ENCODE assay signal across 1 cellular context in the genomic region with DNA sequence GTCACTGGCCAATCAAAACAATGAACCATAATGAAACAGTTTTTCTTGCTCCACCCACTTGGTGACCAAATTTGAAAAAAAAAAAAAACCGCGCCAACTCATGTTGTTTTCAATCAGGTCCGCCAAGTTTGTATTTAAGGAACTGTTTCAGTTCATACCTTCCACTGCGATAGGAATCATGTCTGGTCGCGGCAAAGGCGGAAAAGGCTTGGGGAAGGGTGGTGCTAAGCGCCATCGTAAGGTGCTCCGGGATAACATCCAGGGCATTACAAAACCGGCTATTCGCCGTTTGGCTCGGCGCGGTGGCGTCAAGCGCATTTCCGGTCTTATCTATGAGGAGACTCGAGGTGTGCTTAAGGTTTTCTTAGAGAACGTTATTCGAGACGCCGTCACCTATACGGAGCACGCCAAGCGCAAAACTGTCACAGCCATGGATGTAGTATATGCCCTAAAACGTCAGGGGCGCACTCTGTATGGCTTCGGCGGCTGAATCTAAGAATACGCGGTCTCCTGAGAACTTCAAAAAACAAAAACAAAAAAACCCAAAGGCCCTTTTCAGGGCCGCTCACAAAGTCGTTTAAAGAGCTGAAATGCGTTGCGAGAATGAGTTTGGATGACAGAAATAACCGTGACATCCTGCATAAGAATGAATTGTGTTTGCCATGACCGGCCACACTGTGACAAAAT.
TF ChIP-seq lines count a peak whose summit lies in the region.

No MANE protein-coding gene starts in this region.

TF ChIP-seq in K562, 482 proteins besides CTCF, POLR2A, EP300 and RAD21 (continued from another document and continues in another):
- TF ChIP-seq TSHZ1 (CRISPR knock-in tag; IDR thresholded peaks at IDR 0.05) (peak; percentile 3; the same call in 1 of the 2 replicates), XRCC5 (IDR thresholded peaks at IDR 0.05; ENCODE audit: low read depth, low read length) (peak; percentile 71; the same call in 1 of the 2 replicates), ZNF57 (CRISPR knock-in tag; IDR thresholded peaks at IDR 0.05) (peak; percentile 81), MCM3 (IDR thresholded peaks at IDR 0.05) (no peak), E2F1 (CRISPR knock-in tag; IDR thresholded peaks at IDR 0.05) (peak; percentile 98), SIRT6 (IDR thresholded peaks at IDR 0.05; ENCODE audit: low read depth, low read length) (no peak), MAFF (IDR thresholded peaks at IDR 0.05; ENCODE audit: low read length) (peak; percentile 70; the same call in 1 of the 2 replicates), HIVEP1 (CRISPR knock-in tag; IDR thresholded peaks at IDR 0.05) (no peak), RHOXF2B (CRISPR knock-in tag; conservative IDR thresholded peaks at IDR 0.05) (peak; percentile 91), MECOM (CRISPR knock-in tag; IDR thresholded peaks at IDR 0.05) (no peak), CEBPZ (IDR thresholded peaks at IDR 0.05; ENCODE audit: borderline replicate concordance, low read depth, low read length) (no peak), RBM14 (IDR thresholded peaks at IDR 0.05; ENCODE audit: borderline replicate concordance, insufficient read depth, low read depth, low read length) (no peak), SP1 (CRISPR knock-in tag; IDR thresholded peaks at IDR 0.05) (peak; percentile 97), RB1 (IDR thresholded peaks at IDR 0.05; ENCODE audit: low read depth) (peak; percentile 87), DMBX1 (CRISPR knock-in tag; IDR thresholded peaks at IDR 0.05; ENCODE audit: borderline replicate concordance) (no peak), SIN3B (IDR thresholded peaks at IDR 0.05; ENCODE audit: low read depth) (no peak), ZNF217 (CRISPR knock-in tag; IDR thresholded peaks at IDR 0.05) (no peak), ZNF780A (CRISPR knock-in tag; IDR thresholded peaks at IDR 0.05) (no peak), ZFX (CRISPR knock-in tag; IDR thresholded peaks at IDR 0.05) (peak; percentile 53; the same call in 1 of the 2 replicates), TCF3 (CRISPR knock-in tag; IDR thresholded peaks at IDR 0.05) (peak; percentile 67), EZH2 (IDR thresholded peaks at IDR 0.05; ENCODE audit: borderline replicate concordance, low read depth, low read length) (no peak), CHD1 (IDR thresholded peaks at IDR 0.05; ENCODE audit: low read length) (peak; percentile 95), KDM1A (IDR thresholded peaks at IDR 0.05) (peak; percentile 6 to 33; a peak in 2 of 4 replicates), ZNF311 (CRISPR knock-in tag; IDR thresholded peaks at IDR 0.05) (no peak), ZBTB17 (CRISPR knock-in tag; IDR thresholded peaks at IDR 0.05) (peak; percentile 80; the same call in 1 of the 2 replicates), ZKSCAN1 (IDR thresholded peaks at IDR 0.05; ENCODE audit: low read depth, low read length) (peak; percentile 100), TSC22D4 (tag; IDR thresholded peaks at IDR 0.05) (no peak), BCL6 (CRISPR knock-in tag; IDR thresholded peaks at IDR 0.05) (no peak), ZNF778 (CRISPR knock-in tag; IDR thresholded peaks at IDR 0.05) (no peak), TGIF2 (CRISPR knock-in tag; IDR thresholded peaks at IDR 0.05) (peak; percentile 14; the same call in 1 of the 2 replicates), HES1 (IDR thresholded peaks at IDR 0.05; ENCODE audit: low read depth) (peak; percentile 70), NBN (IDR thresholded peaks at IDR 0.05; ENCODE audit: low read depth) (peak; percentile 88), KLF16 (IDR thresholded peaks at IDR 0.05) (peak; percentile 64), STAT5B (CRISPR knock-in tag; IDR thresholded peaks at IDR 0.05) (no peak), PHTF2 (CRISPR knock-in tag; IDR thresholded peaks at IDR 0.05) (peak; percentile 54; the same call in 1 of the 2 replicates), ATF7 (IDR thresholded peaks at IDR 0.05) (peak; percentile 93), MYBL2 (IDR thresholded peaks at IDR 0.05; ENCODE audit: low read depth) (peak; percentile 97), MYBL2 (CRISPR knock-in tag; IDR thresholded peaks at IDR 0.05; ENCODE audit: borderline replicate concordance) (no peak), SAP30 (IDR thresholded peaks at IDR 0.05; ENCODE audit: borderline replicate concordance, insufficient read depth, low read depth, low read length, poor library complexity, severe bottlenecking) (peak; percentile 61), KLF1 (tag; IDR thresholded peaks at IDR 0.05) (peak; percentile 83), RCOR1 (IDR thresholded peaks at IDR 0.05; ENCODE audit: borderline replicate concordance in 1 of 2, low read depth in 2 of 2, low read length in 2 of 2) (peak; percentile 71 to 89), SAFB (IDR thresholded peaks at IDR 0.05; ENCODE audit: borderline replicate concordance, low read depth, low read length) (no peak), SMARCC2 (IDR thresholded peaks at IDR 0.05; ENCODE audit: low read depth) (peak; percentile 15), ZNF324 (CRISPR knock-in tag; IDR thresholded peaks at IDR 0.05) (peak; percentile 40; the same call in 1 of the 2 replicates), CREM (IDR thresholded peaks at IDR 0.05; ENCODE audit: low read depth) (peak; percentile 75)
- TF ChIP-seq, protein P1, sequence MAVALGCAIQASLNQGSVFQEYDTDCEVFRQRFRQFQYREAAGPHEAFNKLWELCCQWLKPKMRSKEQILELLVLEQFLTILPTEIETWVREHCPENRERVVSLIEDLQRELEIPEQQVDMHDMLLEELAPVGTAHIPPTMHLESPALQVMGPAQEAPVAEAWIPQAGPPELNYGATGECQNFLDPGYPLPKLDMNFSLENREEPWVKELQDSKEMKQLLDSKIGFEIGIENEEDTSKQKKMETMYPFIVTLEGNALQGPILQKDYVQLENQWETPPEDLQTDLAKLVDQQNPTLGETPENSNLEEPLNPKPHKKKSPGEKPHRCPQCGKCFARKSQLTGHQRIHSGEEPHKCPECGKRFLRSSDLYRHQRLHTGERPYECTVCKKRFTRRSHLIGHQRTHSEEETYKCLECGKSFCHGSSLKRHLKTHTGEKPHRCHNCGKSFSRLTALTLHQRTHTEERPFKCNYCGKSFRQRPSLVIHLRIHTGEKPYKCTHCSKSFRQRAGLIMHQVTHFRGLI (CRISPR knock-in tag; IDR thresholded peaks at IDR 0.05), result no peak
- TF ChIP-seq, protein P2, sequence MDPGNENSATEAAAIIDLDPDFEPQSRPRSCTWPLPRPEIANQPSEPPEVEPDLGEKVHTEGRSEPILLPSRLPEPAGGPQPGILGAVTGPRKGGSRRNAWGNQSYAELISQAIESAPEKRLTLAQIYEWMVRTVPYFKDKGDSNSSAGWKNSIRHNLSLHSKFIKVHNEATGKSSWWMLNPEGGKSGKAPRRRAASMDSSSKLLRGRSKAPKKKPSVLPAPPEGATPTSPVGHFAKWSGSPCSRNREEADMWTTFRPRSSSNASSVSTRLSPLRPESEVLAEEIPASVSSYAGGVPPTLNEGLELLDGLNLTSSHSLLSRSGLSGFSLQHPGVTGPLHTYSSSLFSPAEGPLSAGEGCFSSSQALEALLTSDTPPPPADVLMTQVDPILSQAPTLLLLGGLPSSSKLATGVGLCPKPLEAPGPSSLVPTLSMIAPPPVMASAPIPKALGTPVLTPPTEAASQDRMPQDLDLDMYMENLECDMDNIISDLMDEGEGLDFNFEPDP (CRISPR knock-in tag; IDR thresholded peaks at IDR 0.05), result 0 out of 2 replicates have a peak, but pooled peaks have one; percentile 24
- TF ChIP-seq, protein P3, sequence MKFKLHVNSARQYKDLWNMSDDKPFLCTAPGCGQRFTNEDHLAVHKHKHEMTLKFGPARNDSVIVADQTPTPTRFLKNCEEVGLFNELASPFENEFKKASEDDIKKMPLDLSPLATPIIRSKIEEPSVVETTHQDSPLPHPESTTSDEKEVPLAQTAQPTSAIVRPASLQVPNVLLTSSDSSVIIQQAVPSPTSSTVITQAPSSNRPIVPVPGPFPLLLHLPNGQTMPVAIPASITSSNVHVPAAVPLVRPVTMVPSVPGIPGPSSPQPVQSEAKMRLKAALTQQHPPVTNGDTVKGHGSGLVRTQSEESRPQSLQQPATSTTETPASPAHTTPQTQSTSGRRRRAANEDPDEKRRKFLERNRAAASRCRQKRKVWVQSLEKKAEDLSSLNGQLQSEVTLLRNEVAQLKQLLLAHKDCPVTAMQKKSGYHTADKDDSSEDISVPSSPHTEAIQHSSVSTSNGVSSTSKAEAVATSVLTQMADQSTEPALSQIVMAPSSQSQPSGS (CRISPR knock-in tag; IDR thresholded peaks at IDR 0.05), result no peak
- TF ChIP-seq, protein P4, sequence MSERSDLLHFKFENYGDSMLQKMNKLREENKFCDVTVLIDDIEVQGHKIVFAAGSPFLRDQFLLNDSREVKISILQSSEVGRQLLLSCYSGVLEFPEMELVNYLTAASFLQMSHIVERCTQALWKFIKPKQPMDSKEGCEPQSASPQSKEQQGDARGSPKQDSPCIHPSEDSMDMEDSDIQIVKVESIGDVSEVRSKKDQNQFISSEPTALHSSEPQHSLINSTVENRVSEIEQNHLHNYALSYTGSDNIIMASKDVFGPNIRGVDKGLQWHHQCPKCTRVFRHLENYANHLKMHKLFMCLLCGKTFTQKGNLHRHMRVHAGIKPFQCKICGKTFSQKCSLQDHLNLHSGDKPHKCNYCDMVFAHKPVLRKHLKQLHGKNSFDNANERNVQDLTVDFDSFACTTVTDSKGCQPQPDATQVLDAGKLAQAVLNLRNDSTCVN (CRISPR knock-in tag; IDR thresholded peaks at IDR 0.05), result peak; percentile 90
